ENCODE assay signal across 8 cellular contexts in genomic region chr10:110864662-110865140, GRCh38. TPM values are rescaled to one million over a fixed set of nuclear protein-coding genes. Genes with fewer than 3 reads are reported as not detected.
DNase-seq lines count a peak whose midpoint lies in the region; ATAC-seq and TF ChIP-seq lines count a peak whose summit lies in the region.

No MANE protein-coding gene starts in this region.

- CTCF ChIA-PET in activated CD8-positive, alpha-beta T cell treated with anti-CD3 and anti-CD28 coated beads, Interleukin-2, amount 10 ng/mL, durations not matched to agents 7 days and 5 days (lab: Charles Lee) = interaction anchor here (1.1 to 2.3 kb wide), 8 partner anchors 11 to 254 kb away, joined by 3 to 17 read pairs (median 4); no protein-coding TSS in a partner anchor

- peaks cover 5% of the 10 kb centered on the region for H3K36me3 Mint-ChIP-seq in activated CD8-positive, alpha-beta T cell treated with anti-CD3 and anti-CD28 coated beads, Interleukin-2, amount 10 ng/mL, durations not matched to agents 7 days and 5 days (ENCODE audit: low read depth)

- no peaks in the 10 kb centered on the region for H3K9me3 Mint-ChIP-seq in activated CD8-positive, alpha-beta T cell treated with anti-CD3 and anti-CD28 coated beads, Interleukin-2, amount 10 ng/mL, durations not matched to agents 7 days and 5 days (ENCODE audit: insufficient read depth)

- H3K4me3 ChIP-seq in right atrium auricular region (no peak overlapping the region), stomach (no peak overlapping the region), H7 (ENCODE audit: insufficient read depth, low read depth, low read length) (no peak overlapping the region)

- intact Hi-C loops in stomach (cut with DNase I; ENCODE audit: low total_unique reads) = no loop called here

- DNase-seq in GM10266 (ENCODE audit: extremely low spot score) = peak; percentile 48
- DNase-seq in activated CD8-positive, alpha-beta T cell treated with anti-CD3 and anti-CD28 coated beads, Interleukin-2, amount 10 ng/mL, durations not matched to agents 7 days and 5 days = peak; percentile 81
- peak; percentile 56 for DNase-seq in right atrium auricular region (ENCODE audit: low spot score)
- DNase-seq in stomach = no peak
- DNase-seq in H7 = no peak
- DNase-seq in NCI-H2029 treated with DMSO at 0.1 percent for 48 hours (lab: John Stamatoyannopoulos, UW) = no peak

- no peak for TF ChIP-seq EP300 in stomach (IDR thresholded peaks at IDR 0.05)

- H3K4me1 ChIP-seq in right atrium auricular region = peaks cover 0 to 35% of the 10 kb centered on the region in 2 donors
- H3K4me1 ChIP-seq in stomach = peaks cover 56 to 94% (median 63%) of the 10 kb centered on the region in 4 donors

- POLR2A ChIA-PET in activated CD8-positive, alpha-beta T cell treated with anti-CD3 and anti-CD28 coated beads, Interleukin-2, amount 10 ng/mL, durations not matched to agents 7 days and 5 days (lab: Charles Lee) = interaction anchor here (0.7 to 3.9 kb wide), 11 partner anchors 8 to 91 kb away, joined by 3 to 13 read pairs (median 6); no protein-coding TSS in a partner anchor

- H3K27me3 Mint-ChIP-seq in activated CD8-positive, alpha-beta T cell treated with anti-CD3 and anti-CD28 coated beads, Interleukin-2, amount 10 ng/mL, durations not matched to agents 7 days and 5 days (ENCODE audit: low read depth) = no peaks in the 10 kb centered on the region

- peak; percentile 54 for ATAC-seq in GM21529 (IDR thresholded peaks at IDR 0.05; ENCODE audit: unreplicated experiment)
- ATAC-seq in activated CD8-positive, alpha-beta T cell treated with anti-CD3 and anti-CD28 coated beads, Interleukin-2, amount 10 ng/mL, durations not matched to agents 7 days and 5 days = peak; percentile 69

- TF ChIP-seq POLR2A in stomach (IDR thresholded peaks at IDR 0.05) = no peak

- H3K27me3 ChIP-seq in right atrium auricular region = no peaks in the 10 kb centered on the region
- no peaks in the 10 kb centered on the region for H3K27me3 ChIP-seq in stomach
- no peaks in the 10 kb centered on the region for H3K27me3 ChIP-seq in H7 (ENCODE audit: control insufficient read depth, insufficient read depth, low read length)

- H3K4me3 Mint-ChIP-seq in activated CD8-positive, alpha-beta T cell treated with anti-CD3 and anti-CD28 coated beads, Interleukin-2, amount 10 ng/mL, durations not matched to agents 7 days and 5 days = peak overlapping the region; percentile 81

- H3K9me3 ChIP-seq in KOPT-K1 (ENCODE audit: insufficient read depth, low read length, poor library complexity, severe bottlenecking) (no peaks in the 10 kb centered on the region), right atrium auricular region (no peaks in the 10 kb centered on the region), stomach (no peaks in the 10 kb centered on the region)

- WGBS in stomach, 5 donors = 28 to 36% (median 32%) methylated on average over 6 of the region's 6 CpGs

- peak overlapping the region; percentile 96 for H3K27ac Mint-ChIP-seq in activated CD8-positive, alpha-beta T cell treated with anti-CD3 and anti-CD28 coated beads, Interleukin-2, amount 10 ng/mL, durations not matched to agents 7 days and 5 days

- no peak for TF ChIP-seq CTCF in GM10266 (IDR thresholded peaks at IDR 0.05; ENCODE audit: control insufficient read depth, insufficient read depth, low read depth, missing control alignments)
- no peak for TF ChIP-seq CTCF in right atrium auricular region (IDR thresholded peaks at IDR 0.05)
- TF ChIP-seq CTCF in stomach (IDR thresholded peaks at IDR 0.05) = no peak

- peaks cover 99% of the 10 kb centered on the region for H3K4me1 Mint-ChIP-seq in activated CD8-positive, alpha-beta T cell treated with anti-CD3 and anti-CD28 coated beads, Interleukin-2, amount 10 ng/mL, durations not matched to agents 7 days and 5 days (ENCODE audit: low read depth)

- H3K27ac ChIP-seq in KOPT-K1 (ENCODE audit: low read depth, low read length, poor library complexity, severe bottlenecking) (peak overlapping the region; percentile 71), right atrium auricular region (peak overlapping the region; percentile 62 to 66), stomach (peak overlapping the region; percentile 83 to 99 (median 97))

- H3K36me3 ChIP-seq in KOPT-K1 (ENCODE audit: insufficient read depth, low read length) = no peaks in the 10 kb centered on the region
- H3K36me3 ChIP-seq in right atrium auricular region = no peaks in the 10 kb centered on the region
- no peaks in the 10 kb centered on the region for H3K36me3 ChIP-seq in stomach
- H3K36me3 ChIP-seq in H7 (replicated peaks; ENCODE audit: control insufficient read depth, insufficient read depth, low read length) = no peaks in the 10 kb centered on the region

RNA-seq across cellular contexts. Expression of gene PDCD4, which starts 7.0 kb away (rescaled TPM):
- total RNA-seq in activated CD8-positive, alpha-beta T cell treated with anti-CD3 and anti-CD28 coated beads, Interleukin-2, amount 10 ng/mL, durations not matched to agents 7 days and 5 days = 10 to 100 TPM; 97.1 to 98.4 TPM
- total RNA-seq in right atrium auricular region (10 to 100 TPM; 22.1 to 22.6 TPM), stomach (100 to 1,000 TPM in 3 of 5 donors, 10 to 100 TPM in 2; 39.3 to 605 (median 130) TPM)
- polyA plus RNA-seq in stomach = 100 to 1,000 TPM; 111 to 122 (median 115) TPM
- total RNA-seq in H7 (2014; rRNA removed; shearing (Covaris generic)) = 9.0 and 17.4 TPM in 2 replicates

RNA-seq across cellular contexts. Expression of gene BBIP1, which starts 54.3 kb away (rescaled TPM):
- total RNA-seq in activated CD8-positive, alpha-beta T cell treated with anti-CD3 and anti-CD28 coated beads, Interleukin-2, amount 10 ng/mL, durations not matched to agents 7 days and 5 days = 10 to 100 TPM; 20.7 to 21.1 TPM
- 10 to 100 TPM; 18.2 to 23.1 TPM for total RNA-seq in right atrium auricular region
- 100 to 1,000 TPM in 1 of 5 donors, 10 to 100 TPM in 3, under 1 TPM in 1; 0.58 to 125 (median 32.7) TPM for total RNA-seq in stomach
- polyA plus RNA-seq in stomach = 10 to 100 TPM; 21.7 to 27.0 (median 21.8) TPM
- 15.9 and 24.1 TPM in 2 replicates for total RNA-seq in H7 (2014; rRNA removed; shearing (Covaris generic))

RNA-seq across cellular contexts. Expression of gene SHOC2, which starts 54.7 kb away (rescaled TPM):
- 10 to 100 TPM; 40.0 to 43.2 TPM for total RNA-seq in activated CD8-positive, alpha-beta T cell treated with anti-CD3 and anti-CD28 coated beads, Interleukin-2, amount 10 ng/mL, durations not matched to agents 7 days and 5 days
- total RNA-seq in right atrium auricular region (10 to 100 TPM; 32.9 to 48.9 TPM), stomach (100 to 1,000 TPM in 1 of 5 donors, 10 to 100 TPM in 4; 24.9 to 550 (median 68.3) TPM)
- polyA plus RNA-seq in stomach = 10 to 100 TPM; 13.2 to 27.2 (median 18.2) TPM
- 17.5 and 19.3 TPM in 2 replicates for total RNA-seq in H7 (2014; rRNA removed; shearing (Covaris generic))

Comparison
In these comparisons a context has a peak if more than half of its experiments do, and no peak if none do; other contexts are left out.
1. DNase-seq: peak in GM10266 (single experiment), activated CD8-positive, alpha-beta T cell treated with anti-CD3 and anti-CD28 coated beads, Interleukin-2, amount 10 ng/mL, durations not matched to agents 7 days and 5 days (single experiment) and right atrium auricular region (single experiment); none in stomach (single experiment), H7 (single experiment) and NCI-H2029 treated with DMSO at 0.1 percent for 48 hours (single experiment).
2. Peak in every context shown above with its lines, with median percentiles within 50 percentile points of each other: H3K27ac ChIP-seq.